In genomic region chr3:79351693-79352092, GRCh38 we compare ENCODE assay signal across 15 cellular contexts.
DNase-seq lines count a peak whose midpoint lies in the region; ATAC-seq, FAIRE-seq and TF ChIP-seq lines count a peak whose summit lies in the region.
"Had no signal": no experiment of that assay in that cellular context is flagged by ENCODE, and none has a peak within 500 bp of the region (broad histone marks: within the 10 kb centered on the region; RNA-seq: fewer than 3 reads in every experiment).

No MANE protein-coding gene starts in this region.

- H3K9me2 ChIP-seq in GM23338 (ENCODE audit: insufficient read depth): no peaks in the 10 kb centered on the region

- POLR2A ChIA-PET in H1 (lab: Charles Lee; ENCODE audit: partially characterized antibody): no interaction called here

- H4K20me1 ChIP-seq in GM23338 (replicated peaks; ENCODE audit: insufficient read depth) (no peaks in the 10 kb centered on the region), H1 (replicated peaks in 1 of 2; ENCODE audit: control insufficient read depth in 1 of 2, insufficient read depth in 2 of 2, low read length in 2 of 2) (no peaks in the 10 kb centered on the region)

- H3K36me3 Mint-ChIP-seq in GM23338 (ENCODE audit: low read depth) (no peaks in the 10 kb centered on the region), mesothelial cell of epicardium (no peaks in the 10 kb centered on the region)

- no peaks in the 10 kb centered on the region for H3F3A ChIP-seq in GM23338 (replicated peaks; ENCODE audit: low read depth)

- ATAC-seq in GM23338 (no peak), HG02642 (IDR thresholded peaks at IDR 0.05; ENCODE audit: poor library complexity, unreplicated experiment) (no peak)

- no peak overlapping the region for H2BK5ac ChIP-seq in H1 (ENCODE audit: low read depth, low read length)
- H2BK5ac ChIP-seq in mesenchymal stem cell (ENCODE audit: low read depth, low read length, poor library complexity, severe bottlenecking): no peak overlapping the region

- DNase-seq in GM23338 (ENCODE audit: low spot score) (no peak), H1 (ENCODE audit: low read depth in 1 of 2, low spot score in 2 of 2) (no peak), mesothelial cell of epicardium (ENCODE audit: low spot score in 2 of 2, unreplicated experiment in 2 of 2) (no peak), suprapubic skin (ENCODE audit: low spot score in 2 of 2) (no peak), mesenchymal stem cell (no peak)
- no peak for DNase-seq in activated naive CD4-positive, alpha-beta T cell treated with anti-CD3 and anti-CD28 coated beads, Interleukin-2, amount 50 U/mL, for 16 hours
- DNase-seq: ACHN; C1 segment of cervical spinal cord; Calu3; CD4-positive, alpha-beta T cell; DMS 273 treated with DMSO at 0.1 percent for 48 hours; H7 had no signal

- no peak for TF ChIP-seq POLR2A in H1 (IDR thresholded peaks at IDR 0.05; ENCODE audit: control extremely low read depth in 1 of 2, low read depth in 2 of 2, low read length in 2 of 2)
- TF ChIP-seq POLR2A in suprapubic skin (IDR thresholded peaks at IDR 0.05): no peak

- H3K23me2 ChIP-seq in H1 (ENCODE audit: low read depth, low read length): no peaks in the 10 kb centered on the region

- no peak overlapping the region for H3K9ac ChIP-seq in H1 (replicated peaks in 1 of 4; ENCODE audit: extremely low read depth in 1 of 4, low read depth in 3 of 4, low read length in 3 of 4)
- no peak overlapping the region for H3K9ac ChIP-seq in mesenchymal stem cell (ENCODE audit: low read length)

- H3K27ac Mint-ChIP-seq in GM23338 (no peak overlapping the region; the same call in 1 of the 2 replicates), mesothelial cell of epicardium (peak overlapping the region; percentile 57)
- H3K27ac Mint-ChIP-seq: B cell; CD4-positive, alpha-beta T cell had no signal

- H3K18ac ChIP-seq in H1 (ENCODE audit: extremely low read depth, low read length) (no peak overlapping the region), mesenchymal stem cell (ENCODE audit: low read depth in 1 of 2, low read length in 2 of 2) (no peak overlapping the region)

- no peaks in the 10 kb centered on the region for H3K79me1 ChIP-seq in H1 (ENCODE audit: low read depth, low read length)
- H3K79me1 ChIP-seq in mesenchymal stem cell (replicated peaks; ENCODE audit: low read length, poor library complexity, severe bottlenecking): no peaks in the 10 kb centered on the region

- H2BK120ac ChIP-seq in H1 (replicated peaks; ENCODE audit: low read depth, low read length) (no peak overlapping the region), mesenchymal stem cell (ENCODE audit: low read depth, low read length) (no peak overlapping the region)

- CTCF ChIA-PET in H1 (lab: Charles Lee; ENCODE audit: partially characterized antibody): interaction anchor here (0.9 to 3.5 kb wide), 4 partner anchors 10 to 266 kb away, joined by 3 to 13 read pairs (median 6); no protein-coding TSS in a partner anchor

- H4K8ac ChIP-seq in H1 (ENCODE audit: extremely low read depth, insufficient read depth, low read length): no peak overlapping the region
- H4K8ac ChIP-seq in mesenchymal stem cell (ENCODE audit: low read length): no peak overlapping the region

- no peak overlapping the region for H2BK15ac ChIP-seq in H1 (ENCODE audit: low read length)
- no peak overlapping the region for H2BK15ac ChIP-seq in mesenchymal stem cell (ENCODE audit: low read depth, poor library complexity, severe bottlenecking)

- H3K9me3 ChIP-seq in H1 (ENCODE audit: insufficient read depth in 2 of 2, low read depth in 1 of 2, low read length in 1 of 2) (no peaks in the 10 kb centered on the region), suprapubic skin (no peaks in the 10 kb centered on the region), mesenchymal stem cell (ENCODE audit: control insufficient read depth, low read length) (no peaks in the 10 kb centered on the region)

- 84% methylated on average over 2 of the region's 2 CpGs; no CpG with 5 or more reads in 1 of the 2 experiments for WGBS in H1 (ENCODE audit: extremely low coverage in 1 of 2, insufficient coverage in 1 of 2, insufficient read length in 1 of 2, insufficient replicate concordance in 2 of 2, low coverage in 1 of 2, low lambda C conversion rate in 2 of 2, missing lambda C conversion rate in 1 of 2), 2 experiments
- WGBS in suprapubic skin: 46% methylated on average over 2 of the region's 2 CpGs
- WGBS in mesenchymal stem cell: 83% methylated on average over 2 of the region's 2 CpGs

- H3K4me3 Mint-ChIP-seq in GM23338: no peak overlapping the region
- H3K4me3 Mint-ChIP-seq in mesothelial cell of epicardium: no peak overlapping the region
- H3K4me3 Mint-ChIP-seq: B cell; CD4-positive, alpha-beta T cell had no signal

- H4K5ac ChIP-seq in H1 (ENCODE audit: insufficient read length, low read depth, low read length): no peak overlapping the region

- H3K4me3 ChIP-seq in GM23338: no peak overlapping the region
- no peak overlapping the region for H3K4me3 ChIP-seq in H1 (ENCODE audit: extremely low read depth in 1 of 4, insufficient read depth in 2 of 4, low read depth in 3 of 4, low read length in 4 of 4)
- no peak overlapping the region for H3K4me3 ChIP-seq in suprapubic skin
- H3K4me3 ChIP-seq in mesenchymal stem cell (ENCODE audit: insufficient read depth in 1 of 2, low read depth in 1 of 2, low read length in 2 of 2): no peak overlapping the region

- H3K9me3 Mint-ChIP-seq in GM23338 (no peaks in the 10 kb centered on the region), mesothelial cell of epicardium (peaks cover 4% of the 10 kb centered on the region)

- H4K91ac ChIP-seq in H1 (replicated peaks; ENCODE audit: insufficient read length, low read length) (no peak overlapping the region), mesenchymal stem cell (ENCODE audit: low read length) (no peak overlapping the region)

- H3K27me3 Mint-ChIP-seq in GM23338 (ENCODE audit: insufficient read depth, low read depth, poor library complexity): no peaks in the 10 kb centered on the region
- H3K27me3 Mint-ChIP-seq in mesothelial cell of epicardium (ENCODE audit: low read depth): no peaks in the 10 kb centered on the region
- H3K27me3 Mint-ChIP-seq: B cell; CD4-positive, alpha-beta T cell had no signal

- H3K23ac ChIP-seq in H1 (ENCODE audit: insufficient read length) (no peak overlapping the region), mesenchymal stem cell (ENCODE audit: low read length in 2 of 2) (no peak overlapping the region)

- H3K4ac ChIP-seq in H1 (replicated peaks; ENCODE audit: insufficient read length, low read depth, low read length): no peak overlapping the region
- H3K4ac ChIP-seq in mesenchymal stem cell (ENCODE audit: low read depth in 1 of 2, low read length in 2 of 2): no peak overlapping the region

- H2BK12ac ChIP-seq in H1 (ENCODE audit: low read depth, low read length): no peak overlapping the region
- no peak overlapping the region for H2BK12ac ChIP-seq in mesenchymal stem cell (ENCODE audit: low read length in 2 of 2)

- H2AFZ ChIP-seq in GM23338 (peak overlapping the region; percentile 60; the same call in 1 of the 2 replicates), H1 (ENCODE audit: low read length) (0 out of 2 replicates have a peak overlapping the region, but pooled peaks have one; percentile 53), mesenchymal stem cell (ENCODE audit: low read depth, low read length) (no peak overlapping the region)

- no peak for FAIRE-seq in H1 (lab: Jason Lieb, UNC)

- H3K27ac ChIP-seq in GM23338 (ENCODE audit: low read depth) (no peak overlapping the region), H1 (ENCODE audit: low read depth, low read length) (no peak overlapping the region), suprapubic skin (peak overlapping the region; percentile 83), mesenchymal stem cell (ENCODE audit: low read length, poor library complexity, severe bottlenecking) (no peak overlapping the region)
- H3K27ac ChIP-seq: HL-60 had no signal

- no peak overlapping the region for H3K14ac ChIP-seq in H1 (ENCODE audit: insufficient read length)
- no peak overlapping the region for H3K14ac ChIP-seq in mesenchymal stem cell (ENCODE audit: low read length in 2 of 2)

- H3K36me3 ChIP-seq in GM23338 (ENCODE audit: insufficient read depth): no peaks in the 10 kb centered on the region
- H3K36me3 ChIP-seq in H1 (ENCODE audit: control insufficient read depth in 2 of 4, insufficient read depth in 4 of 4, low read length in 3 of 4): no peaks in the 10 kb centered on the region
- no peaks in the 10 kb centered on the region for H3K36me3 ChIP-seq in suprapubic skin
- no peaks in the 10 kb centered on the region for H3K36me3 ChIP-seq in mesenchymal stem cell (ENCODE audit: control insufficient read depth in 1 of 2, insufficient read depth in 2 of 2, low read depth in 1 of 2, low read length in 2 of 2)

- no peak overlapping the region for H3K56ac ChIP-seq in H1 (replicated peaks; ENCODE audit: insufficient read length, low read depth, low read length)

- no peaks in the 10 kb centered on the region for H3K79me2 ChIP-seq in GM23338 (replicated peaks; ENCODE audit: insufficient read depth)
- no peaks in the 10 kb centered on the region for H3K79me2 ChIP-seq in H1 (ENCODE audit: control insufficient read depth in 1 of 2, insufficient read depth in 2 of 2, low read length in 2 of 2)

- H3K4me1 Mint-ChIP-seq in GM23338: peaks cover 3% of the 10 kb centered on the region; the same call in 2 of the 3 replicates
- peaks cover 11% of the 10 kb centered on the region for H3K4me1 Mint-ChIP-seq in mesothelial cell of epicardium
- H3K4me1 Mint-ChIP-seq: B cell had no signal

- H3K27me3 ChIP-seq in GM23338 (ENCODE audit: insufficient read depth): no peaks in the 10 kb centered on the region
- peaks cover 0 to 1% (median 0%) of the 10 kb centered on the region in 4 experiments; a peak in 1 of 7 replicates for H3K27me3 ChIP-seq in H1 (replicated peaks in 1 of 4; ENCODE audit: control insufficient read depth in 3 of 4, extremely low read depth in 1 of 4, insufficient read depth in 3 of 4, low read length in 3 of 4)
- no peaks in the 10 kb centered on the region for H3K27me3 ChIP-seq in suprapubic skin
- no peaks in the 10 kb centered on the region for H3K27me3 ChIP-seq in mesenchymal stem cell (ENCODE audit: control insufficient read depth in 1 of 2, insufficient read depth in 1 of 2, low read length in 2 of 2)

- H3K4me2 ChIP-seq in GM23338: no peak overlapping the region
- H3K4me2 ChIP-seq in H1 (ENCODE audit: insufficient read depth in 1 of 2, low read depth in 2 of 2, low read length in 2 of 2): no peak overlapping the region
- H3K4me2 ChIP-seq in mesenchymal stem cell (ENCODE audit: low read length, poor library complexity, severe bottlenecking): no peak overlapping the region

- no peak for TF ChIP-seq RAD21 in H1 (IDR thresholded peaks at IDR 0.05 in 1 of 2, conservative IDR thresholded peaks at IDR 0.05 in 1 of 2; ENCODE audit: low read depth in 2 of 2, low read length in 2 of 2)

- no peak for TF ChIP-seq EP300 in H1 (IDR thresholded peaks at IDR 0.05; ENCODE audit: borderline replicate concordance in 1 of 2, low read depth in 2 of 2, low read length in 2 of 2)
- no peak for TF ChIP-seq EP300 in suprapubic skin (IDR thresholded peaks at IDR 0.05)

- TF ChIP-seq CTCF in GM23338 (conservative IDR thresholded peaks at IDR 0.05; ENCODE audit: low read depth in 2 of 2) (no peak), H1 (IDR thresholded peaks at IDR 0.05; ENCODE audit: control extremely low read depth in 1 of 3, insufficient read depth in 1 of 3, low read depth in 1 of 3, low read length in 3 of 3) (no peak), mesothelial cell of epicardium (IDR thresholded peaks at IDR 0.05; ENCODE audit: unreplicated experiment) (no peak), suprapubic skin (IDR thresholded peaks at IDR 0.05) (no peak)

- H2BK20ac ChIP-seq in H1 (ENCODE audit: low read length): no peak overlapping the region

- H3K4me1 ChIP-seq in GM23338 (ENCODE audit: insufficient read depth) (no peaks in the 10 kb centered on the region), H1 (replicated peaks in 1 of 4; ENCODE audit: control insufficient read depth in 3 of 4, insufficient read depth in 4 of 4, low read length in 3 of 4) (no peaks in the 10 kb centered on the region), suprapubic skin (peaks cover 6% of the 10 kb centered on the region), mesenchymal stem cell (ENCODE audit: control insufficient read depth, insufficient read depth, low read depth, low read length) (no peaks in the 10 kb centered on the region)

- no peak overlapping the region for H2AK5ac ChIP-seq in H1 (ENCODE audit: low read depth, low read length)
- H2AK5ac ChIP-seq in mesenchymal stem cell (ENCODE audit: low read length, severe bottlenecking): no peak overlapping the region
